In the genomic region with DNA sequence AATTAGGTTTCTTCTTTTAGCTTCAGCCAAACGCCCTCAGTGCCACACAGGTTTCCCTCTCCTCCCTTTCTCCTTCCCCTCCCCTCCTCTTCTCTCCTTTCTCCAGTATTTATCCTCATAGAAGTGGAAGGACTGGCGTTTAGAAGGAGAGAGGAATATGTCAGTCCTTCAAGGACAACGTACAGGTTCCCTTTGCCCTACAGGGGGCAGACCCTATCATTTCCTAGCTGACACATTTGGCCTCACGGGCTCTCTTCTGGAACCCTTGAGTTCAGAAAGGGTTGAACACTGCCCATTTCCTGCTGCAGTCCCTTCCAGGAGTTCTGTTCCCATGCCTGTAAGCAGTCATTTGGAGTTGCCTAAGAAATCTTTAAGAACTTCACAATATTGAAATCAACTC, we compare ENCODE assay signal across 9 cellular contexts. TPM values are rescaled to one million over a fixed set of nuclear protein-coding genes. Genes with fewer than 3 reads are reported as not detected.
DNase-seq lines count a peak whose midpoint lies in the region; ATAC-seq, FAIRE-seq and TF ChIP-seq lines count a peak whose summit lies in the region.
"Had no signal": no experiment of that assay in that cellular context is flagged by ENCODE, and none has a peak within 500 bp of the region (broad histone marks: within the 10 kb centered on the region; RNA-seq: fewer than 3 reads in every experiment).

No MANE protein-coding gene starts in this region.

- no peaks in the 10 kb centered on the region for H3K9me3 Mint-ChIP-seq in activated naive CD4-positive, alpha-beta T cell treated with anti-CD3 and anti-CD28 coated beads for 36 hours
- H3K9me3 Mint-ChIP-seq in type B pancreatic cell = no peaks in the 10 kb centered on the region

- H3K36me3 Mint-ChIP-seq in activated naive CD4-positive, alpha-beta T cell treated with anti-CD3 and anti-CD28 coated beads for 36 hours (ENCODE audit: low read depth) = no peaks in the 10 kb centered on the region
- H3K36me3 Mint-ChIP-seq in type B pancreatic cell = no peaks in the 10 kb centered on the region

- TF ChIP-seq CTCF in bronchial epithelial cell (IDR thresholded peaks at IDR 0.05; ENCODE audit: insufficient read depth, low read length, severe bottlenecking) (peak; percentile 45), type B pancreatic cell (conservative IDR thresholded peaks at IDR 0.05) (peak; percentile 44)

- no peak overlapping the region for H3K4me3 Mint-ChIP-seq in activated naive CD4-positive, alpha-beta T cell treated with anti-CD3 and anti-CD28 coated beads for 36 hours
- no peak overlapping the region for H3K4me3 Mint-ChIP-seq in type B pancreatic cell

- no peak overlapping the region for H3K4me3 ChIP-seq in bronchial epithelial cell (ENCODE audit: low read depth, low read length)
- no peak overlapping the region for H3K4me3 ChIP-seq in aorta (ENCODE audit: low read length in 2 of 2)
- H3K4me3 ChIP-seq: pancreas had no signal

- no peak overlapping the region for H3K27ac Mint-ChIP-seq in activated naive CD4-positive, alpha-beta T cell treated with anti-CD3 and anti-CD28 coated beads for 36 hours
- H3K27ac Mint-ChIP-seq in type B pancreatic cell = no peak overlapping the region

- CTCF ChIA-PET in activated naive CD4-positive, alpha-beta T cell treated with anti-CD3 and anti-CD28 coated beads for 36 hours (lab: Charles Lee) = interaction anchor here (0.6 to 3.2 kb wide), 5 partner anchors 48 to 947 kb away, joined by 3 to 14 read pairs (median 5); no protein-coding TSS in a partner anchor

- H3K27ac ChIP-seq in aorta (ENCODE audit: low read depth in 1 of 2, low read length in 2 of 2) = no peak overlapping the region
- H3K27ac ChIP-seq: pancreas had no signal

- ATAC-seq in aorta (ENCODE audit: low FRiP score) = no peak

- DNase-seq in activated naive CD4-positive, alpha-beta T cell treated with anti-CD3 and anti-CD28 coated beads for 36 hours = peak; percentile 9
- no peak for DNase-seq in activated naive CD4-positive, alpha-beta T cell treated with Interleukin-2 at 50 U/mL for 16 hours
- DNase-seq in NCI-H1694 (lab: John Stamatoyannopoulos, UW) (peak; percentile 71), bronchial epithelial cell (ENCODE audit: low read depth) (no peak), type B pancreatic cell (ENCODE audit: extremely low spot score, unreplicated experiment) (no peak), NCI-H1436 (lab: John Stamatoyannopoulos, UW) (no peak), aorta (no peak), NCI-H2107 treated with DMSO at 0.1 percent for 48 hours (lab: John Stamatoyannopoulos, UW; ENCODE audit: unreplicated experiment) (no peak)
- DNase-seq: pancreas had no signal

- no peak for FAIRE-seq in bronchial epithelial cell (lab: Jason Lieb, UNC)
- FAIRE-seq: pancreas had no signal

- H3K27me3 ChIP-seq in bronchial epithelial cell (ENCODE audit: control insufficient read depth, insufficient read depth, low read length) (peaks cover 1% of the 10 kb centered on the region), aorta (ENCODE audit: control insufficient read depth in 1 of 2, insufficient read depth in 2 of 2, low read length in 1 of 2) (peaks cover 0 to 3% of the 10 kb centered on the region in 2 donors)

- H3K9me3 ChIP-seq in aorta (ENCODE audit: control insufficient read depth, low read length) = no peaks in the 10 kb centered on the region
- H3K9me3 ChIP-seq: pancreas had no signal

- intact Hi-C loops in activated naive CD4-positive, alpha-beta T cell treated with anti-CD3 and anti-CD28 coated beads for 36 hours (cut with micrococcal nuclease) = loop anchor here (1.0 to 10.0 kb wide), 4 partner anchors 168 to 927 kb away; no protein-coding TSS in a partner anchor
- intact Hi-C loops in aorta (cut with DNase I) = loop anchor here (10.0 kb wide), 4 partner anchors 354 to 684 kb away; no protein-coding TSS in a partner anchor

- peaks cover 58% of the 10 kb centered on the region for H3K27me3 Mint-ChIP-seq in activated naive CD4-positive, alpha-beta T cell treated with anti-CD3 and anti-CD28 coated beads for 36 hours (ENCODE audit: low read depth)
- H3K27me3 Mint-ChIP-seq in type B pancreatic cell = peaks cover 75% of the 10 kb centered on the region

- 47 to 52% methylated on average over 4 of the region's 4 CpGs for WGBS in aorta, 2 donors

- H3K4me1 ChIP-seq in aorta (ENCODE audit: control insufficient read depth in 1 of 2, insufficient read depth in 2 of 2, low read length in 2 of 2) = no peaks in the 10 kb centered on the region
- H3K4me1 ChIP-seq: pancreas had no signal

- H3K4me1 Mint-ChIP-seq in activated naive CD4-positive, alpha-beta T cell treated with anti-CD3 and anti-CD28 coated beads for 36 hours (ENCODE audit: low read depth) = peaks cover 6% of the 10 kb centered on the region
- H3K4me1 Mint-ChIP-seq in type B pancreatic cell (ENCODE audit: unreplicated experiment) = peaks cover 17% of the 10 kb centered on the region

- H3K36me3 ChIP-seq in bronchial epithelial cell (ENCODE audit: control insufficient read depth, insufficient read depth, low read length) (no peaks in the 10 kb centered on the region), aorta (ENCODE audit: control insufficient read depth in 1 of 2, insufficient read depth in 2 of 2, low read length in 1 of 2) (no peaks in the 10 kb centered on the region)
- H3K36me3 ChIP-seq: pancreas had no signal

RNA-seq across cellular contexts. Expression of gene CDCA7, which starts 46.1 kb away (rescaled TPM):
- total RNA-seq in activated naive CD4-positive, alpha-beta T cell treated with anti-CD3 and anti-CD28 coated beads for 36 hours = 10 to 100 TPM; 74.0 to 74.7 TPM
- 1.4 and 2.4 TPM in 2 replicates for total RNA-seq in bronchial epithelial cell
- 13.1 and 54.0 TPM in 2 replicates for total RNA-seq in type B pancreatic cell (ENCODE audit: low replicate concordance)
- total RNA-seq in aorta = 1 to 10 TPM; 1.0 to 2.8 TPM
- polyA plus RNA-seq in aorta = 1 to 10 TPM in 1 of 2 donors, under 1 TPM in 1; 0.10 to 1.5 TPM

Comparison
In these comparisons a context has a peak if more than half of its experiments do, and no peak if none do; other contexts are left out.
1. DNase-seq: peak in activated naive CD4-positive, alpha-beta T cell treated with anti-CD3 and anti-CD28 coated beads for 36 hours (single experiment) and NCI-H1694 (single experiment); none in activated naive CD4-positive, alpha-beta T cell treated with Interleukin-2 at 50 U/mL for 16 hours (single experiment), bronchial epithelial cell (single experiment), type B pancreatic cell (single experiment), NCI-H1436 (single experiment), aorta (0 of 2) and NCI-H2107 treated with DMSO at 0.1 percent for 48 hours (single experiment).